ENCODE assay signal across 19 cellular contexts in genomic region chr17:42270175-42270545, GRCh38. TPM values are rescaled to one million over a fixed set of nuclear protein-coding genes. Genes with fewer than 3 reads are reported as not detected.
A peak's percentile ranks its signal among the peaks of the same experiment; 100 is the strongest.
DNase-seq lines count a peak whose midpoint lies in the region; ATAC-seq and TF ChIP-seq lines count a peak whose summit lies in the region.
"Had no signal": no experiment of that assay in that cellular context is flagged by ENCODE, and none has a peak within 500 bp of the region (broad histone marks: within the 10 kb centered on the region; RNA-seq: fewer than 3 reads in every experiment).

No MANE protein-coding gene starts in this region.

- H3K4me1 ChIP-seq in mesenchymal stem cell (ENCODE audit: control insufficient read depth, insufficient read depth, low read depth, low read length), result no peaks in the 10 kb centered on the region
- H3K4me1 ChIP-seq: BE2C had no signal

- no peak overlapping the region for H3K18ac ChIP-seq in mesenchymal stem cell (ENCODE audit: low read depth in 1 of 2, low read length in 2 of 2)

- H3K14ac ChIP-seq in mesenchymal stem cell (ENCODE audit: low read length in 2 of 2), result no peak overlapping the region

- H2AK5ac ChIP-seq in mesenchymal stem cell (ENCODE audit: low read length, severe bottlenecking), result no peak overlapping the region

- peak overlapping the region; percentile 55 for H3K4me3 Mint-ChIP-seq in CD4-positive, alpha-beta T cell
- H3K4me3 Mint-ChIP-seq in activated naive CD8-positive, alpha-beta T cell, result peak overlapping the region; percentile 30

- no peak overlapping the region for H2AFZ ChIP-seq in mesenchymal stem cell (ENCODE audit: low read depth, low read length)
- H2AFZ ChIP-seq: parathyroid adenoma had no signal

- POLR2A ChIA-PET in CD4-positive, alpha-beta T cell (lab: Charles Lee), result interaction anchor here (0.6 to 13.5 kb wide), 7 partner anchors 18 to 119 kb away, joined by 3 to 301 read pairs (median 3); partner anchors contain the start of gene STAT5A

- H3K79me1 ChIP-seq in mesenchymal stem cell (replicated peaks; ENCODE audit: low read length, poor library complexity, severe bottlenecking), result peaks cover 10% of the 10 kb centered on the region

- H2BK120ac ChIP-seq in mesenchymal stem cell (ENCODE audit: low read depth, low read length), result no peak overlapping the region

- no peak for ATAC-seq in CD4-positive, alpha-beta T cell (ENCODE audit: poor library complexity)
- no peak for ATAC-seq in left cardiac atrium

- intact Hi-C loops in CD4-positive, alpha-beta T cell (cut with DNase I, micrococcal nuclease), result no loop called here
- intact Hi-C loops in left cardiac atrium (cut with DNase I), result no loop called here

- H3K4ac ChIP-seq in mesenchymal stem cell (ENCODE audit: low read depth in 1 of 2, low read length in 2 of 2), result no peak overlapping the region

- peak overlapping the region; percentile 43 for H3K27ac ChIP-seq in CD4-positive, alpha-beta T cell (ENCODE audit: low read depth, low read length)
- no peak overlapping the region for H3K27ac ChIP-seq in mesenchymal stem cell (ENCODE audit: low read length, poor library complexity, severe bottlenecking)
- H3K27ac ChIP-seq: parathyroid adenoma, SJCRH30 had no signal

- no peak for DNase-seq in CD4-positive, alpha-beta T cell
- DNase-seq in EH (ENCODE audit: low read depth) (peak; percentile 61), mesenchymal stem cell (peak; percentile 70), left cardiac atrium (no peak), foreskin fibroblast (no peak), NCI-H1092 treated with DMSO at 0.1 percent for 48 hours (lab: John Stamatoyannopoulos, UW) (no peak), NOMO-1 treated with DMSO at 0.1 percent for 48 hours (lab: John Stamatoyannopoulos, UW; ENCODE audit: unreplicated experiment) (no peak)
- DNase-seq: activated CD8-positive, alpha-beta memory T cell treated with anti-CD3 and anti-CD28 coated beads for 24 hours; BE2C; central memory CD4-positive, alpha-beta T cell; DMS153; H7; NCI-H187; NCI-H446 treated with DMSO at 0.1 percent for 48 hours; SJCRH30; trophoblast cell had no signal

- H3K4me2 ChIP-seq in mesenchymal stem cell (ENCODE audit: low read length, poor library complexity, severe bottlenecking), result no peak overlapping the region

- no peak for TF ChIP-seq CTCF in CD4-positive, alpha-beta T cell (IDR thresholded peaks at IDR 0.05)
- TF ChIP-seq CTCF in foreskin fibroblast (IDR thresholded peaks at IDR 0.05; ENCODE audit: low read depth, low read length), result no peak

- no peak overlapping the region for H4K91ac ChIP-seq in mesenchymal stem cell (ENCODE audit: low read length)

- no peak overlapping the region for H2BK12ac ChIP-seq in mesenchymal stem cell (ENCODE audit: low read length in 2 of 2)

- no peaks in the 10 kb centered on the region for H3K27me3 Mint-ChIP-seq in CD4-positive, alpha-beta T cell
- H3K27me3 Mint-ChIP-seq in activated naive CD8-positive, alpha-beta T cell, result no peaks in the 10 kb centered on the region

- H3K4me3 ChIP-seq in mesenchymal stem cell (ENCODE audit: insufficient read depth in 1 of 2, low read depth in 1 of 2, low read length in 2 of 2) (no peak overlapping the region), foreskin fibroblast (ENCODE audit: low read depth in 1 of 2, low read length in 2 of 2) (no peak overlapping the region)
- H3K4me3 ChIP-seq: SJCRH30, skin epidermis had no signal

- H3K27ac Mint-ChIP-seq in CD4-positive, alpha-beta T cell, result peak overlapping the region; percentile 91
- H3K27ac Mint-ChIP-seq in activated naive CD8-positive, alpha-beta T cell, result peak overlapping the region; percentile 94

- H3K36me3 ChIP-seq in mesenchymal stem cell (ENCODE audit: control insufficient read depth in 1 of 2, insufficient read depth in 2 of 2, low read depth in 1 of 2, low read length in 2 of 2), result no peaks in the 10 kb centered on the region
- H3K36me3 ChIP-seq: BE2C, SJCRH30 had no signal

- WGBS in mesenchymal stem cell, result 57% methylated on average over 1 of the region's 4 CpGs

- peaks cover 24% of the 10 kb centered on the region for H3K36me3 Mint-ChIP-seq in CD4-positive, alpha-beta T cell (ENCODE audit: low read depth)
- peaks cover 5% of the 10 kb centered on the region for H3K36me3 Mint-ChIP-seq in activated naive CD8-positive, alpha-beta T cell

- H3K4me1 Mint-ChIP-seq in CD4-positive, alpha-beta T cell (ENCODE audit: low read depth), result peaks cover 79% of the 10 kb centered on the region
- H3K4me1 Mint-ChIP-seq in activated naive CD8-positive, alpha-beta T cell (ENCODE audit: low read depth), result peaks cover 82% of the 10 kb centered on the region

- no peak overlapping the region for H2BK15ac ChIP-seq in mesenchymal stem cell (ENCODE audit: low read depth, poor library complexity, severe bottlenecking)

- H3K27me3 ChIP-seq in CD4-positive, alpha-beta T cell (ENCODE audit: control insufficient read depth, insufficient read depth, low read length), result no peaks in the 10 kb centered on the region
- no peaks in the 10 kb centered on the region for H3K27me3 ChIP-seq in mesenchymal stem cell (ENCODE audit: control insufficient read depth in 1 of 2, insufficient read depth in 1 of 2, low read length in 2 of 2)
- H3K27me3 ChIP-seq: BE2C, SJCRH30 had no signal

- H2BK5ac ChIP-seq in mesenchymal stem cell (ENCODE audit: low read depth, low read length, poor library complexity, severe bottlenecking), result no peak overlapping the region

- H3K23ac ChIP-seq in mesenchymal stem cell (ENCODE audit: low read length in 2 of 2), result no peak overlapping the region

- CTCF ChIA-PET in CD4-positive, alpha-beta T cell (lab: Charles Lee), result interaction anchor here (1.0 to 6.1 kb wide), 4 partner anchors 19 to 250 kb away, joined by 3 to 51 read pairs (median 16); partner anchors contain the start of gene NKIRAS2

- H3K9me3 Mint-ChIP-seq in CD4-positive, alpha-beta T cell, result no peaks in the 10 kb centered on the region
- no peaks in the 10 kb centered on the region for H3K9me3 Mint-ChIP-seq in activated naive CD8-positive, alpha-beta T cell (ENCODE audit: low read depth)

- no peak overlapping the region for H4K8ac ChIP-seq in mesenchymal stem cell (ENCODE audit: low read length)

- no peak overlapping the region for H3K9ac ChIP-seq in mesenchymal stem cell (ENCODE audit: low read length)
- H3K9ac ChIP-seq: parathyroid adenoma had no signal

- no peaks in the 10 kb centered on the region for H3K9me3 ChIP-seq in CD4-positive, alpha-beta T cell (ENCODE audit: control insufficient read depth, low read length)
- no peaks in the 10 kb centered on the region for H3K9me3 ChIP-seq in mesenchymal stem cell (ENCODE audit: control insufficient read depth, low read length)
- H3K9me3 ChIP-seq: BE2C, SJCRH30 had no signal

RNA-seq across cellular contexts. Expression of gene STAT5B, which starts 6.0 kb away (rescaled TPM):
- 100 to 1,000 TPM in 1 of 2 experiments, 10 to 100 TPM in 1; 99.4 to 104 TPM for total RNA-seq in CD4-positive, alpha-beta T cell
- 12.3 TPM for polyA plus RNA-seq in mesenchymal stem cell (2013, experiment 1 of 2)
- polyA plus RNA-seq in mesenchymal stem cell (2013, experiment 2 of 2), result 11.9 TPM
- 10 to 100 TPM; 42.4 to 46.2 TPM for total RNA-seq in left cardiac atrium

RNA-seq across cellular contexts. Expression of gene STAT5A, which starts 18.1 kb away (rescaled TPM):
- total RNA-seq in CD4-positive, alpha-beta T cell, result 100 to 1,000 TPM; 141 to 150 TPM
- 4.0 TPM for polyA plus RNA-seq in mesenchymal stem cell (2013, experiment 1 of 2)
- 3.2 TPM for polyA plus RNA-seq in mesenchymal stem cell (2013, experiment 2 of 2)
- 10 to 100 TPM; 38.1 to 40.6 TPM for total RNA-seq in left cardiac atrium

Comparison
In these comparisons a context has a peak if more than half of its experiments do, and no peak if none do; other contexts are left out.
1. DNase-seq: peak in EH (single experiment) and mesenchymal stem cell (single experiment); none in CD4-positive, alpha-beta T cell (0 of 10), left cardiac atrium (single experiment), foreskin fibroblast (0 of 2), NCI-H1092 treated with DMSO at 0.1 percent for 48 hours (single experiment) and NOMO-1 treated with DMSO at 0.1 percent for 48 hours (single experiment).